ENCODE assay signal across 1 cellular context in the genomic region with DNA sequence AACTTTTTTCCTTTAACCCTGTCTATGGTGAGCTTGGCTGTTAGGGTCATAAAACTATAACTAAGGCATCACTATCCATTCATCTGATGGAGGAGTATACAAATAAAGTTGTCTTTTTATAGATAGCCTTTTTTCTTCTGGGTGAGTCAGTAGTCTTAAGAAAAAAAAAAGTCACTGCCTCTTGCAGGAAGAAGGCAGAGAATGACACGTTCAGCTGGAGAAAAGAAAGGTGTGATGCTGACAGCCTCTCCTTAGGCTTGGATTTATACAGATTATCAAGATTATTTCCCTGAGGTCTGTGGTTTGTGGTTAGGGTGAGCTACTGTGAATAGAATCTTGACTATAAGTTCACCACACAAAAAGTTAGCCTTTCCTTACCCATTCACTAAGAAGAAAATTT.
TF ChIP-seq lines count a peak whose summit lies in the region.

No MANE protein-coding gene starts in this region.

TF ChIP-seq in IMR-90, 13 proteins besides CTCF, POLR2A, EP300 and RAD21:
- TF ChIP-seq MXI1 (IDR thresholded peaks at IDR 0.05; ENCODE audit: borderline replicate concordance, low read depth, low read length) (no peak), SMC3 (IDR thresholded peaks at IDR 0.05; ENCODE audit: low read depth, low read length) (no peak), MAFK (IDR thresholded peaks at IDR 0.05; ENCODE audit: low read depth, low read length) (no peak), CEBPB (IDR thresholded peaks at IDR 0.05; ENCODE audit: low read depth, low read length) (no peak), RFX5 (IDR thresholded peaks at IDR 0.05; ENCODE audit: low read depth, low read length) (no peak), RCOR1 (IDR thresholded peaks at IDR 0.05; ENCODE audit: insufficient replicate concordance, low read length) (no peak), FOS (IDR thresholded peaks at IDR 0.05; ENCODE audit: low read depth, low read length) (no peak), MAZ (IDR thresholded peaks at IDR 0.05; ENCODE audit: borderline replicate concordance, low read depth, low read length) (no peak), CHD1 (IDR thresholded peaks at IDR 0.05; ENCODE audit: low read depth, low read length) (no peak), BHLHE40 (IDR thresholded peaks at IDR 0.05; ENCODE audit: low read depth, low read length) (no peak), NFE2L2 (IDR thresholded peaks at IDR 0.05; ENCODE audit: low read depth, low read length) (no peak)
- TF ChIP-seq, protein P1, sequence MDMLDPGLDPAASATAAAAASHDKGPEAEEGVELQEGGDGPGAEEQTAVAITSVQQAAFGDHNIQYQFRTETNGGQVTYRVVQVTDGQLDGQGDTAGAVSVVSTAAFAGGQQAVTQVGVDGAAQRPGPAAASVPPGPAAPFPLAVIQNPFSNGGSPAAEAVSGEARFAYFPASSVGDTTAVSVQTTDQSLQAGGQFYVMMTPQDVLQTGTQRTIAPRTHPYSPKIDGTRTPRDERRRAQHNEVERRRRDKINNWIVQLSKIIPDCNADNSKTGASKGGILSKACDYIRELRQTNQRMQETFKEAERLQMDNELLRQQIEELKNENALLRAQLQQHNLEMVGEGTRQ (IDR thresholded peaks at IDR 0.05; ENCODE audit: low read depth, low read length): no peak
- TF ChIP-seq, protein P2, sequence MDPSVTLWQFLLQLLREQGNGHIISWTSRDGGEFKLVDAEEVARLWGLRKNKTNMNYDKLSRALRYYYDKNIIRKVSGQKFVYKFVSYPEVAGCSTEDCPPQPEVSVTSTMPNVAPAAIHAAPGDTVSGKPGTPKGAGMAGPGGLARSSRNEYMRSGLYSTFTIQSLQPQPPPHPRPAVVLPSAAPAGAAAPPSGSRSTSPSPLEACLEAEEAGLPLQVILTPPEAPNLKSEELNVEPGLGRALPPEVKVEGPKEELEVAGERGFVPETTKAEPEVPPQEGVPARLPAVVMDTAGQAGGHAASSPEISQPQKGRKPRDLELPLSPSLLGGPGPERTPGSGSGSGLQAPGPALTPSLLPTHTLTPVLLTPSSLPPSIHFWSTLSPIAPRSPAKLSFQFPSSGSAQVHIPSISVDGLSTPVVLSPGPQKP (IDR thresholded peaks at IDR 0.05; ENCODE audit: borderline replicate concordance, low read depth, low read length): no peak
